Comparison of ENCODE assay signal across 11 cellular contexts in genomic region chr11:112511271-112511670, GRCh38.
"Had no signal": no experiment of that assay in that cellular context is flagged by ENCODE, and none has a peak within 500 bp of the region (broad histone marks: within the 10 kb centered on the region; RNA-seq: fewer than 3 reads in every experiment).

No MANE protein-coding gene starts in this region.

- H3K27me3 ChIP-seq: left lung, sigmoid colon, testis, upper lobe of right lung had no signal

- H3K9me3 ChIP-seq: heart left ventricle, left lung, sigmoid colon, testis, upper lobe of right lung had no signal

- H3K36me3 ChIP-seq: heart left ventricle, left lung, sigmoid colon, upper lobe of right lung had no signal

- H3K4me3 ChIP-seq: heart left ventricle, left lung, sigmoid colon, testis, upper lobe of right lung had no signal

- ATAC-seq: heart left ventricle; left lung; stimulated activated naive CD8-positive, alpha-beta T cell treated with anti-CD3 and anti-CD28 coated beads, Interleukin-15, amount 100 ng/mL, for 72 hours; upper lobe of right lung had no signal

- DNase-seq: activated CD4-positive, alpha-beta T cell treated with anti-CD3 and anti-CD28 coated beads, Interleukin-2, amount 50 U/mL, for 1 hour; activated T-cell treated with anti-CD3 and anti-CD28 coated beads for 4 hours; heart left ventricle; left lung; nephron progenitor cell; sigmoid colon; stimulated activated CD4-positive, alpha-beta T cell treated with anti-CD3 and anti-CD28 coated beads, Interleukin-12 subunit alpha, Interleukin-12 subunit beta, amount 100 ng/mL, for 4 hours; stimulated activated CD4-positive, alpha-beta T cell treated with anti-CD3 and anti-CD28 coated beads, Interleukin-2, amount 100 ng/mL, for 48 hours; stimulated activated naive CD8-positive, alpha-beta T cell treated with anti-CD3 and anti-CD28 coated beads, Interleukin-15, amount 100 ng/mL, for 72 hours; testis; upper lobe of right lung had no signal

- H3K4me1 ChIP-seq: heart left ventricle, left lung, sigmoid colon, testis, upper lobe of right lung had no signal

- H3K27ac ChIP-seq: heart left ventricle, left lung, sigmoid colon, testis, upper lobe of right lung had no signal
